25 cellular contexts compared by ENCODE assay signal in the genomic region with DNA sequence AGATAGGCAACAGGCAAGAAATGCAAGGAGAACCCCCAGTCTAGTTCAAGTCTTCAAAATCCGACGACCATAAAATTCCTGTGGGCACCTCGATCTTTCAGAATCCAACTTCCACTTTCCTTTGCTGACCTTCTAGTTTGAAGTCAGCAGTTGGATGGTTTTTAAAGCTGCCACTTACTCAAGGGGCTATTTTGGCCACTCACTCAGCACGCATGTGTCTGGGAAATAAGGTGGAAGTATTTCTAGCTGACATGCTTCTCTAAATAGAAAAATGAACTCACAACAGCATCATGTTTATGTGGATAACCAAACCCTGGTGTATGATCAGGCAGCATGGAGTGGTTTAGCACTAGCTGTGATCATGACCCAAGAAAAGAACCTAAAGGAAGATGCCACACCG. TPM values are rescaled to one million over a fixed set of nuclear protein-coding genes. Genes with fewer than 3 reads are reported as not detected.
DNase-seq lines count a peak whose midpoint lies in the region; ATAC-seq and TF ChIP-seq lines count a peak whose summit lies in the region.
"Had no signal": no experiment of that assay in that cellular context is flagged by ENCODE, and none has a peak within 500 bp of the region (broad histone marks: within the 10 kb centered on the region; RNA-seq: fewer than 3 reads in every experiment).

A gene with protein sequence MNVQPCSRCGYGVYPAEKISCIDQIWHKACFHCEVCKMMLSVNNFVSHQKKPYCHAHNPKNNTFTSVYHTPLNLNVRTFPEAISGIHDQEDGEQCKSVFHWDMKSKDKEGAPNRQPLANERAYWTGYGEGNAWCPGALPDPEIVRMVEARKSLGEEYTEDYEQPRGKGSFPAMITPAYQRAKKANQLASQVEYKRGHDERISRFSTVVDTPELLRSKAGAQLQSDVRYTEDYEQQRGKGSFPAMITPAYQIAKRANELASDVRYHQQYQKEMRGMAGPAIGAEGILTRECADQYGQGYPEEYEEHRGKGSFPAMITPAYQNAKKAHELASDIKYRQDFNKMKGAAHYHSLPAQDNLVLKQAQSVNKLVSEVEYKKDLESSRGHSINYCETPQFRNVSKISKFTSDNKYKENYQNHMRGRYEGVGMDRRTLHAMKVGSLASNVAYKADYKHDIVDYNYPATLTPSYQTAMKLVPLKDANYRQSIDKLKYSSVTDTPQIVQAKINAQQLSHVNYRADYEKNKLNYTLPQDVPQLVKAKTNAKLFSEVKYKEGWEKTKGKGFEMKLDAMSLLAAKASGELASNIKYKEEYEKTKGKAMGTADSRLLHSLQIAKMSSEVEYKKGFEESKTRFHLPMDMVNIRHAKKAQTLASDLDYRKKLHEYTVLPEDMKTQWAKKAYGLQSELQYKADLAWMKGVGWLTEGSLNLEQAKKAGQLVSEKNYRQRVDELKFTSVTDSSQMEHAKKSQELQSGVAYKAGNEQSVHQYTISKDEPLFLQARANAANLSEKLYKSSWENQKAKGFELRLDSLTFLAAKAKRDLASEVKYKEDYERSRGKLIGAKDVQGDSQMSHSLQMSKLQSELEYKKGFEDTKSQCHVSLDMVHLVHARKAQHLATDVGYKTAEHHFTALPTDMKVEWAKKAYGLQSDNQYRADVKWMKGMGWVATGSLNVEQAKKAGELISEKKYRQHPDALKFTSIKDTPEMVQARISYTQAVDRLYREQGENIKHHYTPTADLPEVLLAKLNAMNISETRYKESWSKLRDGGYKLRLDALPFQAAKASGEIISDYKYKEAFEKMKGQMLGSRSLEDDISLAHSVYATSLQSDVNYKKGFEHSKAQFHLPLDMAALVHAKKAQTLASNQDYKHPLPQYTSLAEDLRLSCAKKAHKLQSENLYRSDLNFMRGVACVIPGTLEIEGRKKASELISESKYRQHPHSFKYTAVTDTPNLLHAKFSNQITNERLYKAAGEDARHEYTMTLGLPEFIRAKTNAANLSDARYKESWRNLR (N-terminal part only) (minus strand): TSS at position 134 of the 400 bp plus-strand sequence. CDS start 159 bp downstream, outside the sequence.

- TF ChIP-seq CTCF in psoas muscle (IDR thresholded peaks at IDR 0.05), result no peak
- no peak for TF ChIP-seq CTCF in left lung (IDR thresholded peaks at IDR 0.05)
- no peak for TF ChIP-seq CTCF in type B pancreatic cell (conservative IDR thresholded peaks at IDR 0.05)

- H3K36me3 Mint-ChIP-seq in type B pancreatic cell, result no peaks in the 10 kb centered on the region
- H3K36me3 Mint-ChIP-seq: CD4-positive, CD25-positive, alpha-beta regulatory T cell had no signal

- H3K36me3 ChIP-seq in Karpas-422 (ENCODE audit: insufficient read depth, low read length), result no peaks in the 10 kb centered on the region
- H3K36me3 ChIP-seq in psoas muscle (ENCODE audit: insufficient read depth in 1 of 2, low read depth in 1 of 2), result peaks cover 0 to 20% of the 10 kb centered on the region in 2 donors
- no peaks in the 10 kb centered on the region for H3K36me3 ChIP-seq in left lung
- H3K36me3 ChIP-seq: BLaER1, MG63, Peyer's patch had no signal

- DNase-seq in Karpas-422 (peak; percentile 5), Right ventricle myocardium superior (no peak), left ventricle myocardium superior (no peak), psoas muscle (no peak), left lung (no peak), HUDEP-2 (lab: John Stamatoyannopoulos, UW; ENCODE audit: unreplicated experiment in 76 of 76) (no peak), type B pancreatic cell (ENCODE audit: extremely low spot score, unreplicated experiment) (no peak)
- DNase-seq: 8988T; CD4-positive, CD25-positive, alpha-beta regulatory T cell; DMS153; DND-41; MG63; NCI-H1105 treated with DMSO at 0.1 percent for 48 hours; NCI-H1694; NCI-H2029 treated with DMSO at 0.1 percent for 48 hours; NCI-H2227 treated with DMSO at 0.1 percent for 48 hours; NCI-H526 treated with DMSO at 0.1 percent for 48 hours; Peyer's patch; SK-N-SH had no signal

- H3K4me3 Mint-ChIP-seq in type B pancreatic cell, result no peak within 1 kb of the TSS
- H3K4me3 Mint-ChIP-seq: CD4-positive, CD25-positive, alpha-beta regulatory T cell had no signal

- H3K9me3 Mint-ChIP-seq in type B pancreatic cell, result peaks cover 10% of the 10 kb centered on the region

- no peaks in the 10 kb centered on the region for H3K9me2 ChIP-seq in Karpas-422 (replicated peaks; ENCODE audit: insufficient read depth, low read length)
- H3K9me2 ChIP-seq: SK-N-SH had no signal

- no peaks in the 10 kb centered on the region for H3K4me1 Mint-ChIP-seq in type B pancreatic cell (ENCODE audit: unreplicated experiment)

- H2AFZ ChIP-seq in Karpas-422 (ENCODE audit: low read length), result no peak within 1 kb of the TSS

- H3K4me2 ChIP-seq in Karpas-422 (ENCODE audit: low read depth, low read length, poor library complexity, severe bottlenecking), result no peak within 1 kb of the TSS
- H3K4me2 ChIP-seq: BLaER1, SK-N-SH had no signal

- intact Hi-C loops in Right ventricle myocardium superior (cut with DNase I), result no loop called here
- intact Hi-C loops in left ventricle myocardium superior (cut with micrococcal nuclease), result no loop called here
- intact Hi-C loops in psoas muscle (cut with DNase I), result no loop called here
- intact Hi-C loops in left lung (cut with DNase I), result no loop called here

- WGBS in psoas muscle, 3 donors, result 27 to 37% (median 27%) methylated on average over 5 of the region's 5 CpGs

- H3K9me3 ChIP-seq in Karpas-422 (ENCODE audit: low read length), result no peaks in the 10 kb centered on the region
- H3K9me3 ChIP-seq in psoas muscle, result no peaks in the 10 kb centered on the region
- no peaks in the 10 kb centered on the region for H3K9me3 ChIP-seq in left lung
- H3K9me3 ChIP-seq: BLaER1, MG63, Peyer's patch, SK-N-SH had no signal

- H3K4me1 ChIP-seq in Karpas-422 (ENCODE audit: low read length) (no peaks in the 10 kb centered on the region), psoas muscle (peaks cover 35% of the 10 kb centered on the region), left lung (no peaks in the 10 kb centered on the region)
- H3K4me1 ChIP-seq: BLaER1, Peyer's patch had no signal

- H3K4me3 ChIP-seq in Karpas-422 (ENCODE audit: low read length) (no peak within 1 kb of the TSS), psoas muscle (peak within 1 kb of the TSS; percentile 63), left lung (no peak within 1 kb of the TSS)
- H3K4me3 ChIP-seq: BLaER1, K562, MG63, Peyer's patch had no signal

- H3K27ac ChIP-seq in Karpas-422 (ENCODE audit: low read length) (no peak within 1 kb of the TSS), psoas muscle (peak within 1 kb of the TSS; percentile 98), left lung (no peak within 1 kb of the TSS)
- H3K27ac ChIP-seq: BLaER1, Peyer's patch had no signal

- H3K27me3 ChIP-seq in Karpas-422 (ENCODE audit: low read length) (no peaks in the 10 kb centered on the region), psoas muscle (ENCODE audit: insufficient read depth in 3 of 3, low read length in 2 of 3) (no peaks in the 10 kb centered on the region), left lung (no peaks in the 10 kb centered on the region)
- H3K27me3 ChIP-seq: BLaER1, MG63, Peyer's patch had no signal

- H3K79me2 ChIP-seq in Karpas-422 (ENCODE audit: low read length), result no peaks in the 10 kb centered on the region

- no peaks in the 10 kb centered on the region for H3K27me3 Mint-ChIP-seq in type B pancreatic cell

- no peaks in the 10 kb centered on the region for H4K20me1 ChIP-seq in Karpas-422 (ENCODE audit: insufficient read depth, low read depth, low read length)
- H4K20me1 ChIP-seq: BLaER1 had no signal

- ATAC-seq in Right ventricle myocardium superior (ENCODE audit: poor library complexity) (peak; percentile 64), left ventricle myocardium superior (peak; percentile 72), psoas muscle (peak; percentile 66 to 81 (median 77)), left lung (no peak), HG02623 (IDR thresholded peaks at IDR 0.05; ENCODE audit: unreplicated experiment) (no peak)
- ATAC-seq: HCT116, K562 had no signal

- no peak within 1 kb of the TSS for H3K9ac ChIP-seq in Karpas-422 (ENCODE audit: low read length)
- H3K9ac ChIP-seq: BLaER1, SK-N-SH had no signal

- no peak within 1 kb of the TSS for H3K27ac Mint-ChIP-seq in type B pancreatic cell
- H3K27ac Mint-ChIP-seq: CD4-positive, CD25-positive, alpha-beta regulatory T cell had no signal

RNA-seq across cellular contexts. Expression of the gene that starts here (rescaled TPM):
- 0.04 TPM in 1 of 2 replicates, not detected in the other for total RNA-seq in Karpas-422 (2014; rRNA removed; shearing (Covaris generic); ENCODE audit: low replicate concordance)
- total RNA-seq in Right ventricle myocardium superior, result 754 TPM
- total RNA-seq in left ventricle myocardium superior, result 826 TPM
- total RNA-seq in psoas muscle, result 1,000 to 10,000 TPM; 1,429 to 2,239 (median 2,182) TPM
- polyA plus RNA-seq in psoas muscle, result 100 to 1,000 TPM in 2 of 3 donors, 10 to 100 TPM in 1; 41.4 to 503 (median 320) TPM
- under 1 TPM; 0.09 to 0.26 TPM for total RNA-seq in left lung
- total RNA-seq in type B pancreatic cell (ENCODE audit: low replicate concordance), result 0.05 TPM in 1 of 2 replicates, not detected in the other
- total RNA-seq: CD4-positive, CD25-positive, alpha-beta regulatory T cell; HT1080; K562; LHCN-M2; Peyer's patch had no signal
- polyA plus RNA-seq: CD4-positive, CD25-positive, alpha-beta regulatory T cell; K562; SK-N-SH had no signal

Comparison
In these comparisons a context has a peak if more than half of its experiments do, and no peak if none do; other contexts are left out.
1. RNA of the gene that starts here (total RNA-seq): 1,429 to 2,239 TPM in psoas muscle, 826 TPM in left ventricle myocardium superior (single experiment) and 754 TPM in Right ventricle myocardium superior (single experiment); 0.09 to 0.26 TPM in left lung, 0.05 TPM in type B pancreatic cell and 0.04 TPM in Karpas-422; every median in the first group is over 100 times any median in the second.
2. Peak in DNase-seq in Karpas-422; RNA of the gene not detected or under 1 TPM.
3. ATAC-seq: peak in Right ventricle myocardium superior (single experiment), left ventricle myocardium superior (single experiment) and psoas muscle (4 of 4); none in left lung (single experiment) and HG02623 (single experiment).